Comparison of ENCODE assay signal across 2 cellular contexts in genomic region chr17:37698132-37698615, GRCh38.
A peak's percentile ranks its signal among the peaks of the same experiment; 100 is the strongest.
TF ChIP-seq lines count a peak whose summit lies in the region.

No MANE protein-coding gene starts in this region.

TF ChIP-seq in HCT116, 20 proteins besides CTCF, POLR2A, EP300 and RAD21:
- TF ChIP-seq MAX (IDR thresholded peaks at IDR 0.05), result 0 out of 2 replicates have a peak, but pooled peaks have one; percentile 25
- peak; percentile 40; the same call in 1 of the 2 replicates for TF ChIP-seq FOSL1 (IDR thresholded peaks at IDR 0.05; ENCODE audit: low read depth)
- no peak for TF ChIP-seq SP1 (IDR thresholded peaks at IDR 0.05; ENCODE audit: low read depth)

TF ChIP-seq in HepG2, 621 proteins besides CTCF, POLR2A, EP300 and RAD21 (continues in another document):
- no peak for TF ChIP-seq ZNF710 (CRISPR knock-in tag; IDR thresholded peaks at IDR 0.05; ENCODE audit: borderline replicate concordance)
- no peak for TF ChIP-seq GZF1 (CRISPR knock-in tag; IDR thresholded peaks at IDR 0.05)
- TF ChIP-seq TFDP1 (CRISPR knock-in tag; IDR thresholded peaks at IDR 0.05; ENCODE audit: borderline replicate concordance), result peak; percentile 35; the same call in 1 of the 2 replicates
- no peak for TF ChIP-seq E2F1 (CRISPR knock-in tag; IDR thresholded peaks at IDR 0.05)
- TF ChIP-seq HIVEP1 (CRISPR knock-in tag; IDR thresholded peaks at IDR 0.05), result no peak
- no peak for TF ChIP-seq KIAA2018 (CRISPR knock-in tag; IDR thresholded peaks at IDR 0.05; ENCODE audit: borderline replicate concordance)
- no peak for TF ChIP-seq HOXD1 (CRISPR knock-in tag; IDR thresholded peaks at IDR 0.05)
- 0 out of 2 replicates have a peak, but pooled peaks have one; percentile 62 for TF ChIP-seq ZNF567 (CRISPR knock-in tag; IDR thresholded peaks at IDR 0.05; ENCODE audit: borderline replicate concordance)
- TF ChIP-seq ZNF777 (CRISPR knock-in tag; IDR thresholded peaks at IDR 0.05), result no peak
- peak; percentile 37; the same call in 1 of the 2 replicates for TF ChIP-seq GATAD1 (CRISPR knock-in tag; IDR thresholded peaks at IDR 0.05)
- TF ChIP-seq ZNF501 (CRISPR knock-in tag; IDR thresholded peaks at IDR 0.05), result peak; percentile 39; the same call in 1 of the 2 replicates
- no peak for TF ChIP-seq CERS6 (CRISPR knock-in tag; IDR thresholded peaks at IDR 0.05)
- TF ChIP-seq MBD4 (IDR thresholded peaks at IDR 0.05; ENCODE audit: borderline replicate concordance, low read length), result peak; percentile 78; the same call in 1 of the 2 replicates
- TF ChIP-seq ZNF644 (CRISPR knock-in tag; IDR thresholded peaks at IDR 0.05; ENCODE audit: low read depth), result peak; percentile 50; the same call in 1 of the 2 replicates
- no peak for TF ChIP-seq ZSCAN29 (CRISPR knock-in tag; conservative IDR thresholded peaks at IDR 0.05)
- TF ChIP-seq ZBTB25 (CRISPR knock-in tag; IDR thresholded peaks at IDR 0.05), result peak; percentile 72
- no peak for TF ChIP-seq ZNF660 (CRISPR knock-in tag; IDR thresholded peaks at IDR 0.05; ENCODE audit: borderline replicate concordance, low read depth)
- no peak for TF ChIP-seq JUNB (CRISPR knock-in tag; IDR thresholded peaks at IDR 0.05; ENCODE audit: borderline replicate concordance)
- no peak for TF ChIP-seq RBM39 (IDR thresholded peaks at IDR 0.05; ENCODE audit: low read depth, low read length, poor library complexity, severe bottlenecking)
- TF ChIP-seq REXO4 (CRISPR knock-in tag; IDR thresholded peaks at IDR 0.05; ENCODE audit: borderline replicate concordance), result no peak
- no peak for TF ChIP-seq ZNF704 (CRISPR knock-in tag; IDR thresholded peaks at IDR 0.05; ENCODE audit: borderline replicate concordance)
- TF ChIP-seq MAZ (IDR thresholded peaks at IDR 0.05; ENCODE audit: borderline replicate concordance, low read depth, low read length), result no peak
- TF ChIP-seq MAZ (CRISPR knock-in tag; IDR thresholded peaks at IDR 0.05; ENCODE audit: low read depth), result no peak
- TF ChIP-seq AHDC1 (CRISPR knock-in tag; IDR thresholded peaks at IDR 0.05; ENCODE audit: borderline replicate concordance), result peak; percentile 70; the same call in 1 of the 2 replicates
- TF ChIP-seq JUND (CRISPR knock-in tag; IDR thresholded peaks at IDR 0.05), result no peak
- peak; percentile 49 for TF ChIP-seq MAX (IDR thresholded peaks at IDR 0.05)
- TF ChIP-seq ZNF589 (CRISPR knock-in tag; conservative IDR thresholded peaks at IDR 0.05), result no peak
- no peak for TF ChIP-seq NPAS2 (CRISPR knock-in tag; IDR thresholded peaks at IDR 0.05; ENCODE audit: borderline replicate concordance)
